9 cellular contexts compared by ENCODE assay signal in the genomic region with DNA sequence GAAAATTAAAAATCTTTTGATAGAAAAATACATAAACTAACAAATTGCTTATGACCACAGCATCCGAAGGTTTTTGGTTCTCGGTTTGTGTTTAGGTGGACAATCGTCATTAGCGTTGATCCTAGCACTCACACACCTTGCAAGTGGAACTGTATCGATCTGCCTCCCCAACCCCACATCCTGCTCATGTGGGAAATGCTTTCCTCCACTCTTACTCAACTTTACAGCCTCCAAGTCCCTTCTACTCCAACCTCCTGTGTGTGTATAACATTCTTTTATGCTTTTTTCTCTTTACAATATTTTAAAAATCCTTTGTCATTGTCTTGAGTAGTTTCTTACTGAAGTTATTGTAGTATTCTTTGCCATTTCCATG. TPM values are rescaled to one million over a fixed set of nuclear protein-coding genes. Genes with fewer than 3 reads are reported as not detected.
DNase-seq lines count a peak whose midpoint lies in the region; ATAC-seq lines count a peak whose summit lies in the region.
"Had no signal": no experiment of that assay in that cellular context is flagged by ENCODE, and none has a peak within 500 bp of the region (broad histone marks: within the 10 kb centered on the region; RNA-seq: fewer than 3 reads in every experiment).

No MANE protein-coding gene starts in this region.

- H3K4me1 ChIP-seq in adipocyte (ENCODE audit: control insufficient read depth, insufficient read depth, low read length) = peaks cover 40% of the 10 kb centered on the region
- no peaks in the 10 kb centered on the region for H3K4me1 ChIP-seq in aorta (ENCODE audit: control insufficient read depth in 1 of 2, insufficient read depth in 2 of 2, low read length in 2 of 2)

- peaks cover 25% of the 10 kb centered on the region for H3K4me1 Mint-ChIP-seq in stimulated activated naive CD8-positive, alpha-beta T cell treated with anti-CD3 and anti-CD28 coated beads, Interleukin-15, Interleukin-2, amounts not matched to agents 100 ng/mL and 50 ng/mL, for 24 hours (ENCODE audit: low read depth)

- H3K36me3 Mint-ChIP-seq in stimulated activated naive CD8-positive, alpha-beta T cell treated with anti-CD3 and anti-CD28 coated beads, Interleukin-15, Interleukin-2, amounts not matched to agents 100 ng/mL and 50 ng/mL, for 24 hours (ENCODE audit: low read depth) = no peaks in the 10 kb centered on the region
- H3K36me3 Mint-ChIP-seq: mesothelial cell of epicardium had no signal

- WGBS in aorta, 2 donors = 91 to 94% methylated on average over 5 of the region's 5 CpGs

- H3K4me3 ChIP-seq in adipocyte (ENCODE audit: low read length) = no peak overlapping the region
- H3K4me3 ChIP-seq in aorta (ENCODE audit: low read length in 2 of 2) = no peak overlapping the region

- H3K4me3 Mint-ChIP-seq in stimulated activated naive CD8-positive, alpha-beta T cell treated with anti-CD3 and anti-CD28 coated beads, Interleukin-15, Interleukin-2, amounts not matched to agents 100 ng/mL and 50 ng/mL, for 24 hours = peak overlapping the region; percentile 58
- H3K4me3 Mint-ChIP-seq: mesothelial cell of epicardium had no signal

- H3K27ac ChIP-seq in KOPT-K1 (ENCODE audit: low read depth, low read length, poor library complexity, severe bottlenecking) (peak overlapping the region; percentile 46), aorta (ENCODE audit: low read depth in 1 of 2, low read length in 2 of 2) (no peak overlapping the region)

- no peaks in the 10 kb centered on the region for H3K9me3 ChIP-seq in KOPT-K1 (ENCODE audit: insufficient read depth, low read length, poor library complexity, severe bottlenecking)
- no peaks in the 10 kb centered on the region for H3K9me3 ChIP-seq in adipocyte (ENCODE audit: control insufficient read depth, low read length)
- H3K9me3 ChIP-seq in aorta (ENCODE audit: control insufficient read depth, low read length) = no peaks in the 10 kb centered on the region

- peak overlapping the region; percentile 78 for H3K27ac Mint-ChIP-seq in stimulated activated naive CD8-positive, alpha-beta T cell treated with anti-CD3 and anti-CD28 coated beads, Interleukin-15, Interleukin-2, amounts not matched to agents 100 ng/mL and 50 ng/mL, for 24 hours
- H3K27ac Mint-ChIP-seq: mesothelial cell of epicardium had no signal

- ATAC-seq in HG02840 (IDR thresholded peaks at IDR 0.05; ENCODE audit: low FRiP score, unreplicated experiment) (no peak), aorta (ENCODE audit: low FRiP score) (no peak)

- DNase-seq in activated CD8-positive, alpha-beta memory T cell treated with anti-CD3 and anti-CD28 coated beads, Interleukin-2, amount 50 U/mL, for 48 hours = peak; percentile 46
- no peak for DNase-seq in activated CD8-positive, alpha-beta memory T cell treated with anti-CD3 and anti-CD28 coated beads, Interleukin-2, amount 50 U/mL, for 4 hours
- DNase-seq in adipocyte (ENCODE audit: low read depth) (no peak), T-helper 9 cell (no peak), aorta (no peak)

- H3K9me3 Mint-ChIP-seq in stimulated activated naive CD8-positive, alpha-beta T cell treated with anti-CD3 and anti-CD28 coated beads, Interleukin-15, Interleukin-2, amounts not matched to agents 100 ng/mL and 50 ng/mL, for 24 hours = no peaks in the 10 kb centered on the region
- H3K9me3 Mint-ChIP-seq: mesothelial cell of epicardium had no signal

- peak overlapping the region; percentile 14 for H3K9ac ChIP-seq in adipocyte (ENCODE audit: low read length)

- intact Hi-C loops in aorta (cut with DNase I) = loop anchor here in 1 of 2 donors (10.0 kb wide), 1 partner anchor 294 kb away; no protein-coding TSS in a partner anchor

- H3K36me3 ChIP-seq in KOPT-K1 (ENCODE audit: insufficient read depth, low read length) (no peaks in the 10 kb centered on the region), adipocyte (ENCODE audit: control insufficient read depth, insufficient read depth, low read length, severe bottlenecking) (no peaks in the 10 kb centered on the region), aorta (ENCODE audit: control insufficient read depth in 1 of 2, insufficient read depth in 2 of 2, low read length in 1 of 2) (no peaks in the 10 kb centered on the region)

- no peaks in the 10 kb centered on the region for H3K27me3 Mint-ChIP-seq in stimulated activated naive CD8-positive, alpha-beta T cell treated with anti-CD3 and anti-CD28 coated beads, Interleukin-15, Interleukin-2, amounts not matched to agents 100 ng/mL and 50 ng/mL, for 24 hours

- H3K27me3 ChIP-seq in adipocyte (replicated peaks; ENCODE audit: control insufficient read depth, insufficient read depth, low read length) = no peaks in the 10 kb centered on the region
- H3K27me3 ChIP-seq in aorta (ENCODE audit: control insufficient read depth in 1 of 2, insufficient read depth in 2 of 2, low read length in 1 of 2) = no peaks in the 10 kb centered on the region

RNA-seq across cellular contexts. Expression of a gene that starts 15.6 kb away (rescaled TPM):
- total RNA-seq in aorta = 10 to 100 TPM; 20.1 to 22.5 TPM
- polyA plus RNA-seq in aorta = 10 to 100 TPM in 1 of 2 donors, 1 to 10 TPM in 1; 2.0 to 14.8 TPM
